1 cellular context compared by ENCODE assay signal in the genomic region with DNA sequence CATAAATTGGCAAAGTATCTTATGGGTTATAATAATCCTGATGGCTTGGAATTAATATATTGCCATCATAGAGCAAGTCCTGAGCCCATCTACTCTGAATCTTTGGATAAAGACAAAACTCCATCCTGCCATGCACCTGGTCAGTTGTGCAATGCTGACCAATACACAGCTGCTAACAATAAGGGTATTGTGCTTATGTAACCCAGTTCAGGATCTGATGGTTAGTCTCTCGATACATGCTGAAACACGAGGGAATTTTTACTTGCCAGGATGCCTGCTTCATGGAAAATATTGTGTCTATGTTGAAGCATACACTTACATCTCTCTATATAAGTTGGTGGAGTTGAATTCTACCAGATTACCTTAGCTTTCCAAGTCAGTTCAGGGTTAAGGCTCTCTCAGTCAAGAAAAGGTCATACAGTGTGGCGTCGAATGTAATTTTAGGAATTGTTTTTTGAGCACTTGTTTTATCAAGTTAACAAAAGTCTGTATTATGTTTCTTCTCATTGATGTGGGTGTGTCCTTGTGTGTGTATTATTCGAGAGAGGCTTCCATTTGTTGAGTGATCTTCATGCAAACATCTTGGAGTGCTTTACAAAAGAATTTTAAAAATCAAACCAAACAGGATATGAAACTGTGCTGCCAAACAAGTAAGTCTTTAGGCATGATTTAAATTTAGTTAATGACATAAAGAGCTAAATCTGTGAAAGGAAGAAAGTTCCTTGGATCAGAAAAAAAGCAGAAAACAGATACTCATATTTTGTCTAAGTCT.
TF ChIP-seq lines count a peak whose summit lies in the region.

No MANE protein-coding gene starts in this region.

TF ChIP-seq in H1, 55 proteins besides CTCF, POLR2A, EP300 and RAD21:
- TF ChIP-seq BRCA1 (IDR thresholded peaks at IDR 0.05; ENCODE audit: low read depth, low read length) (no peak), SRF (IDR thresholded peaks at IDR 0.05; ENCODE audit: low read depth, low read length) (no peak), SAP30 (IDR thresholded peaks at IDR 0.05; ENCODE audit: insufficient read depth, insufficient replicate concordance, low read length) (no peak), CBX8 (IDR thresholded peaks at IDR 0.05; ENCODE audit: borderline replicate concordance, low read depth, low read length) (no peak), HDAC2 (IDR thresholded peaks at IDR 0.05; ENCODE audit: borderline replicate concordance in 1 of 2, low read depth in 2 of 2, low read length in 2 of 2) (no peak), SIRT6 (IDR thresholded peaks at IDR 0.05; ENCODE audit: low read length) (no peak), SP4 (IDR thresholded peaks at IDR 0.05; ENCODE audit: low read length) (no peak), KDM1A (IDR thresholded peaks at IDR 0.05; ENCODE audit: borderline replicate concordance, low read length) (no peak), CHD2 (IDR thresholded peaks at IDR 0.05; ENCODE audit: low read length) (no peak), ASH2L (IDR thresholded peaks at IDR 0.05; ENCODE audit: low read length) (no peak), JUN (IDR thresholded peaks at IDR 0.05; ENCODE audit: low read depth, low read length) (no peak), SIX5 (IDR thresholded peaks at IDR 0.05; ENCODE audit: low read depth, low read length) (no peak)
- TF ChIP-seq, protein P1, sequence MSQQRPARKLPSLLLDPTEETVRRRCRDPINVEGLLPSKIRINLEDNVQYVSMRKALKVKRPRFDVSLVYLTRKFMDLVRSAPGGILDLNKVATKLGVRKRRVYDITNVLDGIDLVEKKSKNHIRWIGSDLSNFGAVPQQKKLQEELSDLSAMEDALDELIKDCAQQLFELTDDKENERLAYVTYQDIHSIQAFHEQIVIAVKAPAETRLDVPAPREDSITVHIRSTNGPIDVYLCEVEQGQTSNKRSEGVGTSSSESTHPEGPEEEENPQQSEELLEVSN (IDR thresholded peaks at IDR 0.05) = no peak
- TF ChIP-seq, protein P2, sequence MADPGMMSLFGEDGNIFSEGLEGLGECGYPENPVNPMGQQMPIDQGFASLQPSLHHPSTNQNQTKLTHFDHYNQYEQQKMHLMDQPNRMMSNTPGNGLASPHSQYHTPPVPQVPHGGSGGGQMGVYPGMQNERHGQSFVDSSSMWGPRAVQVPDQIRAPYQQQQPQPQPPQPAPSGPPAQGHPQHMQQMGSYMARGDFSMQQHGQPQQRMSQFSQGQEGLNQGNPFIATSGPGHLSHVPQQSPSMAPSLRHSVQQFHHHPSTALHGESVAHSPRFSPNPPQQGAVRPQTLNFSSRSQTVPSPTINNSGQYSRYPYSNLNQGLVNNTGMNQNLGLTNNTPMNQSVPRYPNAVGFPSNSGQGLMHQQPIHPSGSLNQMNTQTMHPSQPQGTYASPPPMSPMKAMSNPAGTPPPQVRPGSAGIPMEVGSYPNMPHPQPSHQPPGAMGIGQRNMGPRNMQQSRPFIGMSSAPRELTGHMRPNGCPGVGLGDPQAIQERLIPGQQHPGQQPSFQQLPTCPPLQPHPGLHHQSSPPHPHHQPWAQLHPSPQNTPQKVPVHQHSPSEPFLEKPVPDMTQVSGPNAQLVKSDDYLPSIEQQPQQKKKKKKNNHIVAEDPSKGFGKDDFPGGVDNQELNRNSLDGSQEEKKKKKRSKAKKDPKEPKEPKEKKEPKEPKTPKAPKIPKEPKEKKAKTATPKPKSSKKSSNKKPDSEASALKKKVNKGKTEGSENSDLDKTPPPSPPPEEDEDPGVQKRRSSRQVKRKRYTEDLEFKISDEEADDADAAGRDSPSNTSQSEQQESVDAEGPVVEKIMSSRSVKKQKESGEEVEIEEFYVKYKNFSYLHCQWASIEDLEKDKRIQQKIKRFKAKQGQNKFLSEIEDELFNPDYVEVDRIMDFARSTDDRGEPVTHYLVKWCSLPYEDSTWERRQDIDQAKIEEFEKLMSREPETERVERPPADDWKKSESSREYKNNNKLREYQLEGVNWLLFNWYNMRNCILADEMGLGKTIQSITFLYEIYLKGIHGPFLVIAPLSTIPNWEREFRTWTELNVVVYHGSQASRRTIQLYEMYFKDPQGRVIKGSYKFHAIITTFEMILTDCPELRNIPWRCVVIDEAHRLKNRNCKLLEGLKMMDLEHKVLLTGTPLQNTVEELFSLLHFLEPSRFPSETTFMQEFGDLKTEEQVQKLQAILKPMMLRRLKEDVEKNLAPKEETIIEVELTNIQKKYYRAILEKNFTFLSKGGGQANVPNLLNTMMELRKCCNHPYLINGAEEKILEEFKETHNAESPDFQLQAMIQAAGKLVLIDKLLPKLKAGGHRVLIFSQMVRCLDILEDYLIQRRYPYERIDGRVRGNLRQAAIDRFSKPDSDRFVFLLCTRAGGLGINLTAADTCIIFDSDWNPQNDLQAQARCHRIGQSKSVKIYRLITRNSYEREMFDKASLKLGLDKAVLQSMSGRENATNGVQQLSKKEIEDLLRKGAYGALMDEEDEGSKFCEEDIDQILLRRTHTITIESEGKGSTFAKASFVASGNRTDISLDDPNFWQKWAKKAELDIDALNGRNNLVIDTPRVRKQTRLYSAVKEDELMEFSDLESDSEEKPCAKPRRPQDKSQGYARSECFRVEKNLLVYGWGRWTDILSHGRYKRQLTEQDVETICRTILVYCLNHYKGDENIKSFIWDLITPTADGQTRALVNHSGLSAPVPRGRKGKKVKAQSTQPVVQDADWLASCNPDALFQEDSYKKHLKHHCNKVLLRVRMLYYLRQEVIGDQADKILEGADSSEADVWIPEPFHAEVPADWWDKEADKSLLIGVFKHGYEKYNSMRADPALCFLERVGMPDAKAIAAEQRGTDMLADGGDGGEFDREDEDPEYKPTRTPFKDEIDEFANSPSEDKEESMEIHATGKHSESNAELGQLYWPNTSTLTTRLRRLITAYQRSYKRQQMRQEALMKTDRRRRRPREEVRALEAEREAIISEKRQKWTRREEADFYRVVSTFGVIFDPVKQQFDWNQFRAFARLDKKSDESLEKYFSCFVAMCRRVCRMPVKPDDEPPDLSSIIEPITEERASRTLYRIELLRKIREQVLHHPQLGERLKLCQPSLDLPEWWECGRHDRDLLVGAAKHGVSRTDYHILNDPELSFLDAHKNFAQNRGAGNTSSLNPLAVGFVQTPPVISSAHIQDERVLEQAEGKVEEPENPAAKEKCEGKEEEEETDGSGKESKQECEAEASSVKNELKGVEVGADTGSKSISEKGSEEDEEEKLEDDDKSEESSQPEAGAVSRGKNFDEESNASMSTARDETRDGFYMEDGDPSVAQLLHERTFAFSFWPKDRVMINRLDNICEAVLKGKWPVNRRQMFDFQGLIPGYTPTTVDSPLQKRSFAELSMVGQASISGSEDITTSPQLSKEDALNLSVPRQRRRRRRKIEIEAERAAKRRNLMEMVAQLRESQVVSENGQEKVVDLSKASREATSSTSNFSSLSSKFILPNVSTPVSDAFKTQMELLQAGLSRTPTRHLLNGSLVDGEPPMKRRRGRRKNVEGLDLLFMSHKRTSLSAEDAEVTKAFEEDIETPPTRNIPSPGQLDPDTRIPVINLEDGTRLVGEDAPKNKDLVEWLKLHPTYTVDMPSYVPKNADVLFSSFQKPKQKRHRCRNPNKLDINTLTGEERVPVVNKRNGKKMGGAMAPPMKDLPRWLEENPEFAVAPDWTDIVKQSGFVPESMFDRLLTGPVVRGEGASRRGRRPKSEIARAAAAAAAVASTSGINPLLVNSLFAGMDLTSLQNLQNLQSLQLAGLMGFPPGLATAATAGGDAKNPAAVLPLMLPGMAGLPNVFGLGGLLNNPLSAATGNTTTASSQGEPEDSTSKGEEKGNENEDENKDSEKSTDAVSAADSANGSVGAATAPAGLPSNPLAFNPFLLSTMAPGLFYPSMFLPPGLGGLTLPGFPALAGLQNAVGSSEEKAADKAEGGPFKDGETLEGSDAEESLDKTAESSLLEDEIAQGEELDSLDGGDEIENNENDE (IDR thresholded peaks at IDR 0.05; ENCODE audit: insufficient replicate concordance, low read length) = no peak
